Comparison of ENCODE assay signal across 1 cellular context in genomic region chr2:84874381-84875212, GRCh38.
TF ChIP-seq lines count a peak whose summit lies in the region.

No MANE protein-coding gene starts in this region.

TF ChIP-seq in GM23338, 12 proteins besides CTCF, POLR2A, EP300 and RAD21:
- TF ChIP-seq ZNF462 (CRISPR knock-in tag; IDR thresholded peaks at IDR 0.05) (no peak), POLR2AphosphoS5 (IDR thresholded peaks at IDR 0.05; ENCODE audit: low read depth) (no peak), REST (IDR thresholded peaks at IDR 0.05; ENCODE audit: unreplicated experiment) (no peak), NANOG (IDR thresholded peaks at IDR 0.05; ENCODE audit: borderline replicate concordance) (no peak), STAT1 (IDR thresholded peaks at IDR 0.05; ENCODE audit: unreplicated experiment) (no peak), ZNF114 (CRISPR knock-in tag; IDR thresholded peaks at IDR 0.05) (no peak), CREB1 (CRISPR knock-in tag; IDR thresholded peaks at IDR 0.05; ENCODE audit: low read depth) (no peak), EZH2 (IDR thresholded peaks at IDR 0.05; ENCODE audit: low read depth, unreplicated experiment) (no peak), ETS1 (IDR thresholded peaks at IDR 0.05) (no peak)
TF ChIP-seq in GM23338: peak in this region for 0.
